ENCODE assay signal across 10 cellular contexts in genomic region chr1:27145934-27146354, GRCh38. TPM values are rescaled to one million over a fixed set of nuclear protein-coding genes. Genes with fewer than 3 reads are reported as not detected.
DNase-seq lines count a peak whose midpoint lies in the region; ATAC-seq and TF ChIP-seq lines count a peak whose summit lies in the region.
"Had no signal": no experiment of that assay in that cellular context is flagged by ENCODE, and none has a peak within 500 bp of the region (broad histone marks: within the 10 kb centered on the region; RNA-seq: fewer than 3 reads in every experiment).

No MANE protein-coding gene starts in this region.

- no peaks in the 10 kb centered on the region for H3K27me3 ChIP-seq in heart right ventricle
- no peaks in the 10 kb centered on the region for H3K27me3 ChIP-seq in mucosa of stomach (ENCODE audit: control insufficient read depth, insufficient read depth, low read length)

- no peaks in the 10 kb centered on the region for H3K27me3 Mint-ChIP-seq in T-helper 2 cell treated with Interferon-gamma antibody and Interleukin-4, amounts not matched to agents 5 μg/mL and 100 μg/mL, for 36 hours (ENCODE audit: low read depth)

- H3K9me3 ChIP-seq in heart right ventricle (no peaks in the 10 kb centered on the region), mucosa of stomach (ENCODE audit: control insufficient read depth, low read length) (no peaks in the 10 kb centered on the region)

- H3K4me1 ChIP-seq in heart right ventricle (peaks cover 29 to 91% (median 79%) of the 10 kb centered on the region in 9 donors), mucosa of stomach (ENCODE audit: control insufficient read depth, insufficient read depth, low read length) (peaks cover 87% of the 10 kb centered on the region)

- H3K4me3 ChIP-seq in heart right ventricle (no peak overlapping the region), mucosa of stomach (ENCODE audit: low read length) (no peak overlapping the region)

- 74 to 75% methylated on average over 7 of the region's 7 CpGs for WGBS in heart right ventricle, 2 donors

- intact Hi-C loops in heart right ventricle (cut with DNase I): no loop called here
- intact Hi-C loops in cardiac septum (cut with DNase I): no loop called here

- DNase-seq in heart right ventricle (no peak), cardiac septum (ENCODE audit: low spot score) (no peak), SIG-M5 (lab: John Stamatoyannopoulos, UW) (no peak), middle frontal gyrus (ENCODE audit: extremely low spot score, low spot score) (no peak)
- no peak for DNase-seq in T-helper 2 cell treated with Interferon-gamma antibody and Interleukin-4, amounts not matched to agents 5 μg/mL and 100 μg/mL, for 36 hours (ENCODE audit: low spot score)
- DNase-seq: DMS53, T-helper 1 cell had no signal

- no peak overlapping the region for H3K4me3 Mint-ChIP-seq in T-helper 2 cell treated with Interferon-gamma antibody and Interleukin-4, amounts not matched to agents 5 μg/mL and 100 μg/mL, for 36 hours

- TF ChIP-seq CTCF in heart right ventricle (IDR thresholded peaks at IDR 0.05): no peak

- ATAC-seq in heart right ventricle: peak; percentile 23 to 65 (median 48)
- no peak for ATAC-seq in HG02759 (IDR thresholded peaks at IDR 0.05; ENCODE audit: unreplicated experiment)

- H3K27ac Mint-ChIP-seq in T-helper 2 cell treated with Interferon-gamma antibody and Interleukin-4, amounts not matched to agents 5 μg/mL and 100 μg/mL, for 36 hours: no peak overlapping the region

- H3K27ac ChIP-seq in heart right ventricle (peak overlapping the region; percentile 47 to 81 (median 69)), cingulate gyrus (ENCODE audit: low read depth, low read length) (peak overlapping the region; percentile 54)

- peaks cover 21% of the 10 kb centered on the region for H3K4me1 Mint-ChIP-seq in T-helper 2 cell treated with Interferon-gamma antibody and Interleukin-4, amounts not matched to agents 5 μg/mL and 100 μg/mL, for 36 hours (ENCODE audit: low read depth)

- H3K9me3 Mint-ChIP-seq in T-helper 2 cell treated with Interferon-gamma antibody and Interleukin-4, amounts not matched to agents 5 μg/mL and 100 μg/mL, for 36 hours: no peaks in the 10 kb centered on the region

- peak overlapping the region; percentile 22 for H3K9ac ChIP-seq in mucosa of stomach (ENCODE audit: low read length)

- H3K36me3 ChIP-seq in heart right ventricle (peaks cover 0 to 2% (median 0%) of the 10 kb centered on the region in 9 donors), mucosa of stomach (ENCODE audit: control insufficient read depth, insufficient read depth, low read length) (no peaks in the 10 kb centered on the region)

- peaks cover 12% of the 10 kb centered on the region for H3K36me3 Mint-ChIP-seq in T-helper 2 cell treated with Interferon-gamma antibody and Interleukin-4, amounts not matched to agents 5 μg/mL and 100 μg/mL, for 36 hours (ENCODE audit: low read depth)

RNA-seq across cellular contexts. Expression of gene SLC9A1, which starts 9.0 kb away (rescaled TPM):
- total RNA-seq in heart right ventricle: 10 to 100 TPM in 9 of 10 donors, 1 to 10 TPM in 1; 9.4 to 34.4 (median 22.1) TPM
- polyA plus RNA-seq in heart right ventricle: 10 to 100 TPM; 11.3 TPM
- total RNA-seq in cardiac septum: 26.1 TPM
